17 cellular contexts compared by ENCODE assay signal in the genomic region with DNA sequence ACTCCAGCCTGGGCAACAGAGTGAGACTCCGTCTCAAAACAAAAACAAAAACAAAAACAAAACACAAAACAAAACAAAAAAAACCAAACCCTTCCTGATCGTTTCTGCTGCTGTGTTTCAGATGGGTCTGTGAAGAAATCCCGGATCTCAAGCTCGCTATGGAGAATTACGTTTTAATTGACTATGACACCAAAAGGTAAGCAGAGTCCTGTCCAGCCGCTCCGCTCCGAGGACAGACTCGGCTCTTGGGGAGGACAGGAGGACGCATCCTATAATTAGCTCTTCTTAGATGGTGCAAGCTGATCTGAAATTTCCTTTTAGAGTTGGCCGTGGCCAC. TPM values are rescaled to one million over a fixed set of nuclear protein-coding genes. Genes with fewer than 3 reads are reported as not detected.
DNase-seq lines count a peak whose midpoint lies in the region; ATAC-seq and TF ChIP-seq lines count a peak whose summit lies in the region.
"Had no signal": no experiment of that assay in that cellular context is flagged by ENCODE, and none has a peak within 500 bp of the region (broad histone marks: within the 10 kb centered on the region; RNA-seq: fewer than 3 reads in every experiment).

No MANE protein-coding gene starts in this region.

- peak overlapping the region; percentile 46 for H3K27ac Mint-ChIP-seq in stimulated activated memory B cell treated with anti-CD40 and anti-IgM and Interleukin-4, amounts not matched to agents 10 μg/mL and 1 μg/mL and 100 μg/mL, for 72 hours
- H3K27ac Mint-ChIP-seq in Calu3 (ENCODE audit: unreplicated experiment), result no peak overlapping the region
- H3K27ac Mint-ChIP-seq: activated CD4-positive, alpha-beta T cell treated with anti-CD3 and anti-CD28 coated beads for 36 hours; activated naive CD8-positive, alpha-beta T cell treated with anti-CD3 and anti-CD28 coated beads, Interleukin-2, amount 50 U/mL, for 24 hours; stimulated activated naive CD8-positive, alpha-beta T cell treated with anti-CD3 and anti-CD28 coated beads, Interleukin-15, Interleukin-2, amounts not matched to agents 100 ng/mL and 50 ng/mL, for 24 hours had no signal

- peak overlapping the region; percentile 62 for H3K9ac ChIP-seq in GM23248
- H3K9ac ChIP-seq in mucosa of rectum (ENCODE audit: low read depth in 1 of 2, low read length in 2 of 2), result no peak overlapping the region

- H3K9me3 ChIP-seq in GM23248 (ENCODE audit: low read depth) (no peaks in the 10 kb centered on the region), mucosa of rectum (ENCODE audit: control insufficient read depth in 2 of 2, low read length in 2 of 2) (no peaks in the 10 kb centered on the region)

- H3K4me2 ChIP-seq in GM23248 (ENCODE audit: unreplicated experiment), result peak overlapping the region; percentile 72

- POLR2A ChIA-PET in HEK293T (lab: Yijun Ruan, JAX), result no interaction called here

- WGBS in GM23248 (ENCODE audit: low coverage in 1 of 2, low lambda C conversion rate in 2 of 2, missing lambda C conversion rate in 2 of 2), 2 experiments, result 4 to 5% methylated on average over 11 of the region's 11 CpGs

- no peak for ATAC-seq in stimulated activated memory B cell treated with anti-CD40 and anti-IgM and Interleukin-4, amounts not matched to agents 10 μg/mL and 1 μg/mL and 100 μg/mL, for 72 hours
- ATAC-seq: activated CD4-positive, alpha-beta T cell treated with anti-CD3 and anti-CD28 coated beads for 36 hours; activated naive CD8-positive, alpha-beta T cell treated with anti-CD3 and anti-CD28 coated beads, Interleukin-2, amount 50 U/mL, for 24 hours; T-helper 17 cell had no signal

- TF ChIP-seq CTCF in brain microvascular endothelial cell (IDR thresholded peaks at IDR 0.05; ENCODE audit: low read depth, low read length, missing control alignments) (no peak), Calu3 (IDR thresholded peaks at IDR 0.05; ENCODE audit: unreplicated experiment) (no peak)

- peaks cover 18% of the 10 kb centered on the region for H3K4me1 ChIP-seq in GM23248 (ENCODE audit: insufficient read depth)
- H3K4me1 ChIP-seq in mucosa of rectum (ENCODE audit: control insufficient read depth in 2 of 2, insufficient read depth in 2 of 2, low read length in 2 of 2), result peaks cover 0 to 6% of the 10 kb centered on the region in 2 donors

- in situ Hi-C loops in GM23248 (cut with MboI) (no loop called here), brain microvascular endothelial cell (cut with HindIII; ENCODE audit: low pct_ligation_motif_present, low sequenced_read_pairs) (no loop called here)

- peaks cover 83% of the 10 kb centered on the region for H3K4me1 Mint-ChIP-seq in stimulated activated memory B cell treated with anti-CD40 and anti-IgM and Interleukin-4, amounts not matched to agents 10 μg/mL and 1 μg/mL and 100 μg/mL, for 72 hours
- no peaks in the 10 kb centered on the region for H3K4me1 Mint-ChIP-seq in Calu3 (ENCODE audit: low read depth, unreplicated experiment)
- H3K4me1 Mint-ChIP-seq: activated CD4-positive, alpha-beta T cell treated with anti-CD3 and anti-CD28 coated beads for 36 hours had no signal

- peaks cover 54% of the 10 kb centered on the region for H3K36me3 Mint-ChIP-seq in stimulated activated memory B cell treated with anti-CD40 and anti-IgM and Interleukin-4, amounts not matched to agents 10 μg/mL and 1 μg/mL and 100 μg/mL, for 72 hours
- H3K36me3 Mint-ChIP-seq in Calu3 (ENCODE audit: insufficient read depth, unreplicated experiment), result peaks cover 46% of the 10 kb centered on the region

- H3K36me3 ChIP-seq in GM23248 (ENCODE audit: low read depth) (no peaks in the 10 kb centered on the region), brain microvascular endothelial cell (replicated peaks) (peaks cover 17% of the 10 kb centered on the region), mucosa of rectum (ENCODE audit: control insufficient read depth in 2 of 2, insufficient read depth in 2 of 2, low read length in 2 of 2) (peaks cover 34 to 35% of the 10 kb centered on the region in 2 donors)

- no TSS peak for BruUV-seq in Calu3 (replicated peaks; lab: Mats Ljungman, UMichigan)

- peaks cover 3% of the 10 kb centered on the region for H3K9me3 Mint-ChIP-seq in stimulated activated memory B cell treated with anti-CD40 and anti-IgM and Interleukin-4, amounts not matched to agents 10 μg/mL and 1 μg/mL and 100 μg/mL, for 72 hours
- no peaks in the 10 kb centered on the region for H3K9me3 Mint-ChIP-seq in Calu3 (ENCODE audit: low read depth, unreplicated experiment)
- H3K9me3 Mint-ChIP-seq: activated naive CD8-positive, alpha-beta T cell treated with anti-CD3 and anti-CD28 coated beads, Interleukin-2, amount 50 U/mL, for 24 hours; dendritic cell treated with granulocyte-macrophage colony-stimulating factor and Interleukin-4, amounts not matched to agents 40 ng/mL and 50 ng/mL, for 4 days; stimulated activated naive CD8-positive, alpha-beta T cell treated with anti-CD3 and anti-CD28 coated beads, Interleukin-15, Interleukin-2, amounts not matched to agents 100 ng/mL and 50 ng/mL, for 24 hours had no signal

- no peaks in the 10 kb centered on the region for H4K20me1 ChIP-seq in GM23248 (ENCODE audit: insufficient read depth)

- H3F3A ChIP-seq in GM23248 (ENCODE audit: insufficient read depth), result peaks cover 30% of the 10 kb centered on the region

- H3K79me2 ChIP-seq in GM23248 (ENCODE audit: insufficient read depth), result peaks cover 76% of the 10 kb centered on the region

- H3K27ac ChIP-seq in GM23248, result peak overlapping the region; percentile 78
- H3K27ac ChIP-seq in brain microvascular endothelial cell, result peak overlapping the region; percentile 24
- H3K27ac ChIP-seq in mucosa of rectum (ENCODE audit: low read depth in 2 of 2, low read length in 2 of 2), result peak overlapping the region; percentile 3 to 32

- no peaks in the 10 kb centered on the region for H3K27me3 Mint-ChIP-seq in stimulated activated memory B cell treated with anti-CD40 and anti-IgM and Interleukin-4, amounts not matched to agents 10 μg/mL and 1 μg/mL and 100 μg/mL, for 72 hours
- H3K27me3 Mint-ChIP-seq in Calu3 (ENCODE audit: unreplicated experiment), result no peaks in the 10 kb centered on the region
- H3K27me3 Mint-ChIP-seq: activated CD4-positive, alpha-beta T cell treated with anti-CD3 and anti-CD28 coated beads for 36 hours; activated naive CD8-positive, alpha-beta T cell treated with anti-CD3 and anti-CD28 coated beads, Interleukin-2, amount 50 U/mL, for 24 hours; dendritic cell treated with granulocyte-macrophage colony-stimulating factor and Interleukin-4, amounts not matched to agents 40 ng/mL and 50 ng/mL, for 4 days; stimulated activated naive CD8-positive, alpha-beta T cell treated with anti-CD3 and anti-CD28 coated beads, Interleukin-15, Interleukin-2, amounts not matched to agents 100 ng/mL and 50 ng/mL, for 24 hours; T-helper 17 cell had no signal

- no peak overlapping the region for H3K4me3 Mint-ChIP-seq in stimulated activated memory B cell treated with anti-CD40 and anti-IgM and Interleukin-4, amounts not matched to agents 10 μg/mL and 1 μg/mL and 100 μg/mL, for 72 hours
- H3K4me3 Mint-ChIP-seq in Calu3 (ENCODE audit: low read depth, unreplicated experiment), result no peak overlapping the region
- H3K4me3 Mint-ChIP-seq: activated CD4-positive, alpha-beta T cell treated with anti-CD3 and anti-CD28 coated beads for 36 hours; activated naive CD8-positive, alpha-beta T cell treated with anti-CD3 and anti-CD28 coated beads, Interleukin-2, amount 50 U/mL, for 24 hours; dendritic cell treated with granulocyte-macrophage colony-stimulating factor and Interleukin-4, amounts not matched to agents 40 ng/mL and 50 ng/mL, for 4 days; stimulated activated naive CD8-positive, alpha-beta T cell treated with anti-CD3 and anti-CD28 coated beads, Interleukin-15, Interleukin-2, amounts not matched to agents 100 ng/mL and 50 ng/mL, for 24 hours; T-helper 17 cell had no signal

- intact Hi-C loops in Calu3 (cut with micrococcal nuclease; ENCODE audit: unreplicated experiment), result no loop called here

- H3K27me3 ChIP-seq in GM23248 (replicated peaks; ENCODE audit: insufficient read depth), result no peaks in the 10 kb centered on the region
- no peaks in the 10 kb centered on the region for H3K27me3 ChIP-seq in brain microvascular endothelial cell (replicated peaks)
- no peaks in the 10 kb centered on the region for H3K27me3 ChIP-seq in mucosa of rectum (ENCODE audit: control insufficient read depth in 2 of 2, insufficient read depth in 2 of 2, low read length in 2 of 2)

- no peak overlapping the region for H2AFZ ChIP-seq in GM23248

- CTCF ChIA-PET in HEK293T (lab: Yijun Ruan, JAX), result no interaction called here
- CTCF ChIA-PET in Calu3 (lab: Charles Lee), result no interaction called here

- DNase-seq in GM23248, result no peak
- DNase-seq in brain microvascular endothelial cell, result no peak
- DNase-seq in HEK293T (ENCODE audit: extremely low spot score), result no peak
- DNase-seq in NCI-H2107 treated with DMSO at 0.1 percent for 48 hours (lab: John Stamatoyannopoulos, UW; ENCODE audit: unreplicated experiment), result no peak
- no peak for DNase-seq in HPDE6-E6E7 (ENCODE audit: extremely low spot score)
- DNase-seq in Calu3, result no peak
- DNase-seq: activated CD4-positive, alpha-beta T cell treated with anti-CD3 and anti-CD28 coated beads for 36 hours; activated naive CD8-positive, alpha-beta T cell treated with anti-CD3 and anti-CD28 coated beads, Interleukin-2, amount 50 U/mL, for 24 hours; activated T-cell treated with anti-CD3 and anti-CD28 coated beads, Interleukin-2, amount 50 U/mL, for 1 hour; DMS153; NCI-H1417 treated with DMSO at 0.1 percent for 48 hours; NCI-H510A; T-helper 17 cell had no signal

- no peaks in the 10 kb centered on the region for H3K9me2 ChIP-seq in GM23248 (ENCODE audit: insufficient read depth)

- H3K4me3 ChIP-seq in GM23248 (peak overlapping the region; percentile 43), brain microvascular endothelial cell (ENCODE audit: low read depth, low read length) (no peak overlapping the region), mucosa of rectum (ENCODE audit: low read length in 2 of 2) (no peak overlapping the region)

TF ChIP-seq in HEK293T, 16 proteins besides CTCF, POLR2A, EP300 and RAD21 (continues in another document):
- TF ChIP-seq CTBP1 (IDR thresholded peaks at IDR 0.05; ENCODE audit: borderline replicate concordance), result no peak
- no peak for TF ChIP-seq L3MBTL2 (conservative IDR thresholded peaks at IDR 0.05)
- no peak for TF ChIP-seq FOXM1 (IDR thresholded peaks at IDR 0.05; ENCODE audit: borderline replicate concordance)
- no peak for TF ChIP-seq ZNF384 (IDR thresholded peaks at IDR 0.05)

RNA-seq across cellular contexts. Expression of a gene that starts 22.0 kb away (rescaled TPM):
- 4.3 and 4.4 TPM in 2 replicates for total RNA-seq in GM23248 (2014; rRNA removed; shearing (Covaris generic))
- 4.0 and 5.3 TPM in 2 replicates for polyA plus RNA-seq in GM23248 (2016; fragmentation: Nextera tagmentation; extraction: Ambion mirVana)
- total RNA-seq in Calu3 (2022), result 39.3 and 42.9 TPM in 2 replicates

RNA-seq across cellular contexts. Expression of a gene that starts 34.3 kb away (rescaled TPM):
- total RNA-seq in GM23248 (2014; rRNA removed; shearing (Covaris generic)), result 95.4 and 97.6 TPM in 2 replicates
- polyA plus RNA-seq in GM23248 (2016; fragmentation: Nextera tagmentation; extraction: Ambion mirVana), result 65.2 and 79.0 TPM in 2 replicates
- 107 and 108 TPM in 2 replicates for total RNA-seq in Calu3 (2022)

RNA-seq across cellular contexts. Expression of a gene that starts 50.4 kb away (rescaled TPM):
- 68.3 and 85.1 TPM in 2 replicates for total RNA-seq in GM23248 (2014; rRNA removed; shearing (Covaris generic))
- 62.3 and 69.5 TPM in 2 replicates for polyA plus RNA-seq in GM23248 (2016; fragmentation: Nextera tagmentation; extraction: Ambion mirVana)
- total RNA-seq in Calu3 (2022), result 38.7 and 43.5 TPM in 2 replicates

RNA-seq across cellular contexts. Expression of a gene that starts 50.9 kb away (rescaled TPM):
- total RNA-seq in GM23248 (2014; rRNA removed; shearing (Covaris generic)), result 20.9 and 26.7 TPM in 2 replicates
- polyA plus RNA-seq in GM23248 (2016; fragmentation: Nextera tagmentation; extraction: Ambion mirVana), result 13.7 and 16.8 TPM in 2 replicates
- 83.0 and 83.6 TPM in 2 replicates for total RNA-seq in Calu3 (2022)

Comparison
In these comparisons a context has a peak if more than half of its experiments do, and no peak if none do; other contexts are left out.
1. H3K27ac ChIP-seq: peak in every context shown above with its lines; median percentile 78 in GM23248; 24 in brain microvascular endothelial cell; 18 in mucosa of rectum.